Comparison of ENCODE assay signal across 8 cellular contexts in genomic region chr1:9280015-9280860, GRCh38. TPM values are rescaled to one million over a fixed set of nuclear protein-coding genes. Genes with fewer than 3 reads are reported as not detected.
DNase-seq lines count a peak whose midpoint lies in the region; ATAC-seq and TF ChIP-seq lines count a peak whose summit lies in the region.

No MANE protein-coding gene starts in this region.

- peaks cover 15% of the 10 kb centered on the region for H3K4me1 Mint-ChIP-seq in progenitor cell of endocrine pancreas (ENCODE audit: low read depth)

- H3K27ac ChIP-seq in AG04450 (ENCODE audit: low read depth, low read length), result peak overlapping the region; percentile 33

- H3K36me3 Mint-ChIP-seq in progenitor cell of endocrine pancreas (ENCODE audit: insufficient read depth), result peaks cover 1% of the 10 kb centered on the region

- no peak for ATAC-seq in GM21737 (IDR thresholded peaks at IDR 0.05; ENCODE audit: unreplicated experiment)

- peaks cover 2% of the 10 kb centered on the region for H3K27me3 Mint-ChIP-seq in progenitor cell of endocrine pancreas

- H3K9me3 ChIP-seq in AG04450 (ENCODE audit: control insufficient read depth, insufficient read depth, low read length), result peaks cover 10% of the 10 kb centered on the region

- CTCF ChIA-PET in AG04450 (lab: Charles Lee), result interaction anchor here (0.7 to 1.0 kb wide), 4 partner anchors 9 to 309 kb away, joined by 3 read pairs; no protein-coding TSS in a partner anchor

- TF ChIP-seq POLR2A in erythroblast (IDR thresholded peaks at IDR 0.05; ENCODE audit: low read length), result no peak

- POLR2A ChIA-PET in AG04450 (lab: Yijun Ruan, JAX), result interaction anchor here (0.5 to 1.9 kb wide), 5 partner anchors 9 to 212 kb away, joined by 3 to 6 read pairs (median 4); no protein-coding TSS in a partner anchor

- DNase-seq in AG04450 (ENCODE audit: low read depth, low spot score) (no peak), HUDEP-2 (lab: John Stamatoyannopoulos, UW; ENCODE audit: unreplicated experiment in 76 of 76) (peak in 57 of 76 experiments; percentile 7 to 74 (median 35)), erythroblast (lab: John Stamatoyannopoulos, UW) (peak; percentile 57 to 64), progenitor cell of endocrine pancreas (ENCODE audit: low spot score, unreplicated experiment) (no peak), SKM-1 treated with dmso at 0.1 percent for 144 hours (lab: John Stamatoyannopoulos, UW; ENCODE audit: unreplicated experiment) (no peak), NCI-H2196 (lab: John Stamatoyannopoulos, UW; ENCODE audit: unreplicated experiment) (no peak)
- peak; percentile 50 to 53 for DNase-seq in activated CD4-positive, alpha-beta T cell treated with anti-CD3 and anti-CD28 coated beads, Interleukin-2, amount 50 U/mL, for 4 hours

- H3K27me3 ChIP-seq in AG04450 (ENCODE audit: control insufficient read depth, insufficient read depth, low read length), result no peaks in the 10 kb centered on the region

- H3K27ac Mint-ChIP-seq in progenitor cell of endocrine pancreas, result peak overlapping the region; percentile 79

- peak overlapping the region; percentile 40 for H3K4me3 Mint-ChIP-seq in progenitor cell of endocrine pancreas (ENCODE audit: low read depth)

- H3K9me3 Mint-ChIP-seq in progenitor cell of endocrine pancreas (ENCODE audit: low read depth), result peaks cover 7% of the 10 kb centered on the region

- H3K4me3 ChIP-seq in AG04450 (ENCODE audit: low read depth, low read length), result no peak overlapping the region

- TF ChIP-seq CTCF in AG04450 (IDR thresholded peaks at IDR 0.05; ENCODE audit: low read depth, low read length), result no peak
- TF ChIP-seq CTCF in progenitor cell of endocrine pancreas (IDR thresholded peaks at IDR 0.05; ENCODE audit: unreplicated experiment), result no peak

RNA-seq across cellular contexts. Expression of gene SPSB1, which starts 12.5 kb away (rescaled TPM):
- polyA plus RNA-seq in AG04450 (2011; rRNA removed), result 19.4 and 20.3 TPM in 2 replicates
- polyA minus RNA-seq in AG04450 (2011; rRNA and poly(A)+ RNA removed), result 37.1 and 41.0 TPM in 2 replicates
- 5.5 and 6.6 TPM in 2 replicates for total RNA-seq in progenitor cell of endocrine pancreas

RNA-seq across cellular contexts. Expression of gene H6PD, which starts 45.7 kb away (rescaled TPM):
- 18.3 and 22.9 TPM in 2 replicates for polyA plus RNA-seq in AG04450 (2011; rRNA removed)
- polyA minus RNA-seq in AG04450 (2011; rRNA and poly(A)+ RNA removed), result 23.6 and 26.7 TPM in 2 replicates
- 36.0 and 36.2 TPM in 2 replicates for total RNA-seq in progenitor cell of endocrine pancreas

Comparison
In these comparisons a context has a peak if more than half of its experiments do, and no peak if none do; other contexts are left out.
1. DNase-seq: peak in HUDEP-2 (57 of 76), activated CD4-positive, alpha-beta T cell treated with anti-CD3 and anti-CD28 coated beads, Interleukin-2, amount 50 U/mL, for 4 hours (2 of 2) and erythroblast (2 of 2); none in AG04450 (single experiment), progenitor cell of endocrine pancreas (single experiment), SKM-1 treated with dmso at 0.1 percent for 144 hours (single experiment) and NCI-H2196 (single experiment).